ENCODE assay signal across 10 cellular contexts in the genomic region with DNA sequence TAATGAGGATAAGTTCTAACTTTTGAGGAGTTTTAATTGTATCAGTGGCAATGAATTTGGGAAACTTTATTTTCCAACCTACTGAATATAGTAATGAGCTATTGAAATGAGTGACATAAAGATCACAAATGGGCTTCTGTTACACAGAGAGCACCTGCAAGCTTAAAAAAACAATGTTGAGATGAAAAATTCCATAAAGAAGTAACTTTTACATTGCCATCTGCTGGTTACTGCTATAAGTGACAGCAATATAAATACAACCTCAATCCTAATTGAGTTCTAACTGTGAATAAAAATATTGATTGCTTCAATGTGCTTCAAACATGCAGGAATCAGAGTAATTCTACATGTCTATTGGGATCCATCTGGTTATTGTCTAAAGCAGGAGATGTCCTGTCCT. TPM values are rescaled to one million over a fixed set of nuclear protein-coding genes. Genes with fewer than 3 reads are reported as not detected.
DNase-seq lines count a peak whose midpoint lies in the region; ATAC-seq and TF ChIP-seq lines count a peak whose summit lies in the region.
"Had no signal": no experiment of that assay in that cellular context is flagged by ENCODE, and none has a peak within 500 bp of the region (broad histone marks: within the 10 kb centered on the region; RNA-seq: fewer than 3 reads in every experiment).

No MANE protein-coding gene starts in this region.

- H3K27me3 Mint-ChIP-seq in activated T-cell treated with anti-CD3 and anti-CD28 coated beads, Interleukin-2, amount 50 U/mL, for 72 hours (ENCODE audit: low read depth) = peaks cover 19% of the 10 kb centered on the region

- no peak overlapping the region for H3K9ac ChIP-seq in KMS-11
- no peak overlapping the region for H3K9ac ChIP-seq in colonic mucosa (ENCODE audit: low read depth in 2 of 2, low read length in 2 of 2)
- H3K9ac ChIP-seq in parathyroid adenoma = no peak overlapping the region
- H3K9ac ChIP-seq: BLaER1 treated with 17β-estradiol and CSF1 and Interleukin-3, amounts not matched to agents 10 nM and 100 nM had no signal

- no peaks in the 10 kb centered on the region for H3K9me3 Mint-ChIP-seq in activated T-cell treated with anti-CD3 and anti-CD28 coated beads, Interleukin-2, amount 50 U/mL, for 72 hours

- intact Hi-C loops in colonic mucosa (cut with DNase I) = loop anchor here (5.0 kb wide), 1 partner anchor 215 kb away; no protein-coding TSS in a partner anchor
- intact Hi-C loops in ascending aorta (cut with DNase I) = no loop called here

- H3K4me2 ChIP-seq in KMS-11 (no peak overlapping the region), parathyroid adenoma (ENCODE audit: low read length) (no peak overlapping the region)
- H3K4me2 ChIP-seq: BLaER1 treated with 17β-estradiol and CSF1 and Interleukin-3, amounts not matched to agents 10 nM and 100 nM had no signal

- no peak overlapping the region for H3K27ac Mint-ChIP-seq in activated T-cell treated with anti-CD3 and anti-CD28 coated beads, Interleukin-2, amount 50 U/mL, for 72 hours
- H3K27ac Mint-ChIP-seq: activated naive CD8-positive, alpha-beta T cell had no signal

- H3K4me1 ChIP-seq in KMS-11 (ENCODE audit: low read depth, poor library complexity, severe bottlenecking) (no peaks in the 10 kb centered on the region), colonic mucosa (no peaks in the 10 kb centered on the region), parathyroid adenoma (no peaks in the 10 kb centered on the region), ascending aorta (no peaks in the 10 kb centered on the region)
- H3K4me1 ChIP-seq: BLaER1 treated with 17β-estradiol and CSF1 and Interleukin-3, amounts not matched to agents 10 nM and 100 nM had no signal

- H3K79me2 ChIP-seq in KMS-11 (ENCODE audit: insufficient read depth, low read depth) (no peaks in the 10 kb centered on the region), parathyroid adenoma (no peaks in the 10 kb centered on the region)

- H3K4me3 Mint-ChIP-seq in activated T-cell treated with anti-CD3 and anti-CD28 coated beads, Interleukin-2, amount 50 U/mL, for 72 hours = no peak overlapping the region
- H3K4me3 Mint-ChIP-seq: activated naive CD8-positive, alpha-beta T cell had no signal

- DNase-seq in NCI-H2196 treated with DMSO at 0.1 percent for 48 hours (lab: John Stamatoyannopoulos, UW; ENCODE audit: unreplicated experiment) (peak; percentile 10), NCI-H2196 (lab: John Stamatoyannopoulos, UW; ENCODE audit: unreplicated experiment) (no peak), colonic mucosa (no peak), ascending aorta (ENCODE audit: low spot score in 2 of 2) (no peak), NCI-H187 treated with DMSO at 0.1 percent for 48 hours (lab: John Stamatoyannopoulos, UW) (no peak)
- no peak for DNase-seq in activated T-cell treated with anti-CD3 and anti-CD28 coated beads, Interleukin-2, amount 50 U/mL, for 72 hours

- H3K4me1 Mint-ChIP-seq in activated T-cell treated with anti-CD3 and anti-CD28 coated beads, Interleukin-2, amount 50 U/mL, for 72 hours (ENCODE audit: low read depth) = no peaks in the 10 kb centered on the region

- peak; percentile 72 for TF ChIP-seq CTCF in KMS-11 (conservative IDR thresholded peaks at IDR 0.05; ENCODE audit: low read depth, low read length)
- TF ChIP-seq CTCF in colonic mucosa (IDR thresholded peaks at IDR 0.05) = peak; percentile 17
- peak; percentile 7 for TF ChIP-seq CTCF in parathyroid adenoma (IDR thresholded peaks at IDR 0.05)
- no peak for TF ChIP-seq CTCF in ascending aorta (IDR thresholded peaks at IDR 0.05)

- H3K36me3 ChIP-seq in KMS-11 (ENCODE audit: insufficient read depth) (no peaks in the 10 kb centered on the region), colonic mucosa (no peaks in the 10 kb centered on the region), parathyroid adenoma (ENCODE audit: control insufficient read depth, insufficient read depth, low read length) (no peaks in the 10 kb centered on the region), ascending aorta (no peaks in the 10 kb centered on the region)
- H3K36me3 ChIP-seq: BLaER1 treated with 17β-estradiol and CSF1 and Interleukin-3, amounts not matched to agents 10 nM and 100 nM had no signal

- H3K36me3 Mint-ChIP-seq in activated T-cell treated with anti-CD3 and anti-CD28 coated beads, Interleukin-2, amount 50 U/mL, for 72 hours (ENCODE audit: insufficient read depth in 2 of 2) = no peaks in the 10 kb centered on the region
- H3K36me3 Mint-ChIP-seq: activated naive CD8-positive, alpha-beta T cell had no signal

- H3K9me3 ChIP-seq in colonic mucosa (no peaks in the 10 kb centered on the region), parathyroid adenoma (ENCODE audit: control insufficient read depth, low read length) (no peaks in the 10 kb centered on the region), ascending aorta (no peaks in the 10 kb centered on the region)
- H3K9me3 ChIP-seq: BLaER1 treated with 17β-estradiol and CSF1 and Interleukin-3, amounts not matched to agents 10 nM and 100 nM had no signal

- no peaks in the 10 kb centered on the region for H4K20me1 ChIP-seq in KMS-11 (ENCODE audit: insufficient read depth)
- H4K20me1 ChIP-seq: BLaER1 treated with 17β-estradiol and CSF1 and Interleukin-3, amounts not matched to agents 10 nM and 100 nM had no signal

- H3K4me3 ChIP-seq in KMS-11 (IDR thresholded peaks at IDR 0.05; ENCODE audit: insufficient read depth, low read depth, low read length) = no peak overlapping the region
- no peak overlapping the region for H3K4me3 ChIP-seq in colonic mucosa
- H3K4me3 ChIP-seq in parathyroid adenoma (ENCODE audit: low read depth, low read length) = no peak overlapping the region
- H3K4me3 ChIP-seq in ascending aorta = no peak overlapping the region
- H3K4me3 ChIP-seq: BLaER1 treated with 17β-estradiol and CSF1 and Interleukin-3, amounts not matched to agents 10 nM and 100 nM had no signal

- H3K27ac ChIP-seq in KMS-11 (no peak overlapping the region), colonic mucosa (no peak overlapping the region), parathyroid adenoma (no peak overlapping the region), ascending aorta (no peak overlapping the region)
- H3K27ac ChIP-seq: BLaER1 treated with 17β-estradiol and CSF1 and Interleukin-3, amounts not matched to agents 10 nM and 100 nM had no signal

- ATAC-seq in activated T-cell treated with anti-CD3 and anti-CD28 coated beads, Interleukin-2, amount 50 U/mL, for 72 hours (replicated peaks in 1 of 2) = no peak

- H2AFZ ChIP-seq in KMS-11 (ENCODE audit: low read depth) = no peak overlapping the region
- no peak overlapping the region for H2AFZ ChIP-seq in parathyroid adenoma

- H3K27me3 ChIP-seq in KMS-11 (ENCODE audit: insufficient read depth, low read depth) (no peaks in the 10 kb centered on the region), colonic mucosa (no peaks in the 10 kb centered on the region), parathyroid adenoma (ENCODE audit: control insufficient read depth, insufficient read depth, low read length) (no peaks in the 10 kb centered on the region), ascending aorta (no peaks in the 10 kb centered on the region)
- H3K27me3 ChIP-seq: BLaER1 treated with 17β-estradiol and CSF1 and Interleukin-3, amounts not matched to agents 10 nM and 100 nM had no signal

RNA-seq across cellular contexts. Expression of a gene that starts 14.2 kb away (rescaled TPM):
- total RNA-seq in colonic mucosa = under 1 TPM in 1 of 2 donors, not detected in 1; 0.20 TPM
- total RNA-seq in ascending aorta = not detected
- under 1 TPM in 1 of 2 donors, not detected in 1; 0.22 TPM for total RNA-seq in activated T-cell treated with anti-CD3 and anti-CD28 coated beads, Interleukin-2, amount 50 U/mL, for 72 hours

Comparison
In these comparisons a context has a peak if more than half of its experiments do, and no peak if none do; other contexts are left out.
1. CTCF ChIP-seq: peak in KMS-11 (single experiment), colonic mucosa (single experiment) and parathyroid adenoma (single experiment); none in ascending aorta (0 of 3).